ENCODE assay signal across 1 cellular context in genomic region chr15:92667291-92667904, GRCh38.
A peak's percentile ranks its signal among the peaks of the same experiment; 100 is the strongest.
TF ChIP-seq lines count a peak whose summit lies in the region.

No MANE protein-coding gene starts in this region.

TF ChIP-seq in HepG2, 621 proteins besides CTCF, POLR2A, EP300 and RAD21 (continued from another document and continues in another):
- TF ChIP-seq PREB (CRISPR knock-in tag; IDR thresholded peaks at IDR 0.05) = no peak
- no peak for TF ChIP-seq TCF12 (IDR thresholded peaks at IDR 0.05)
- no peak for TF ChIP-seq TCF12 (CRISPR knock-in tag; IDR thresholded peaks at IDR 0.05)
- no peak for TF ChIP-seq ZNF224 (CRISPR knock-in tag; IDR thresholded peaks at IDR 0.05)
- no peak for TF ChIP-seq ZNF770 (CRISPR knock-in tag; IDR thresholded peaks at IDR 0.05)
- no peak for TF ChIP-seq ZNF44 (CRISPR knock-in tag; IDR thresholded peaks at IDR 0.05)
- TF ChIP-seq IKZF4 (CRISPR knock-in tag; IDR thresholded peaks at IDR 0.05; ENCODE audit: borderline replicate concordance, low read depth, not compliant biosample characterization) = no peak
- TF ChIP-seq ZBTB40 (IDR thresholded peaks at IDR 0.05) = no peak
- no peak for TF ChIP-seq ZBTB40 (CRISPR knock-in tag; IDR thresholded peaks at IDR 0.05)
- no peak for TF ChIP-seq PHF5A (CRISPR knock-in tag; IDR thresholded peaks at IDR 0.05; ENCODE audit: low read depth, unreplicated experiment)
- no peak for TF ChIP-seq ZNF160 (CRISPR knock-in tag; IDR thresholded peaks at IDR 0.05)
- no peak for TF ChIP-seq ZNF772 (CRISPR knock-in tag; IDR thresholded peaks at IDR 0.05)
- peak; percentile 89 for TF ChIP-seq ZNF281 (CRISPR knock-in tag; IDR thresholded peaks at IDR 0.05; ENCODE audit: borderline replicate concordance)
- TF ChIP-seq MXD3 (CRISPR knock-in tag; IDR thresholded peaks at IDR 0.05) = no peak
- no peak for TF ChIP-seq SNRNP70 (IDR thresholded peaks at IDR 0.05; ENCODE audit: low read depth, low read length)
- TF ChIP-seq ZBTB43 (CRISPR knock-in tag; conservative IDR thresholded peaks at IDR 0.05) = no peak
- peak; percentile 35; the same call in 1 of the 2 replicates for TF ChIP-seq IRF2 (CRISPR knock-in tag; IDR thresholded peaks at IDR 0.05)
- no peak for TF ChIP-seq DMAP1 (CRISPR knock-in tag; IDR thresholded peaks at IDR 0.05)
- no peak for TF ChIP-seq KLF9 (CRISPR knock-in tag; IDR thresholded peaks at IDR 0.05; ENCODE audit: low read depth)
- TF ChIP-seq ZNF792 (CRISPR knock-in tag; IDR thresholded peaks at IDR 0.05) = peak; percentile 81
- TF ChIP-seq TMF1 (CRISPR knock-in tag; IDR thresholded peaks at IDR 0.05; ENCODE audit: low read depth) = no peak
- no peak for TF ChIP-seq HMGXB3 (CRISPR knock-in tag; IDR thresholded peaks at IDR 0.05; ENCODE audit: borderline replicate concordance)
- TF ChIP-seq ZC3H13 (CRISPR knock-in tag; IDR thresholded peaks at IDR 0.05) = no peak
- no peak for TF ChIP-seq PCBP2 (optimal IDR thresholded peaks at IDR 0.05; ENCODE audit: low read depth, low read length, poor library complexity, severe bottlenecking)
- no peak for TF ChIP-seq PHB2 (IDR thresholded peaks at IDR 0.05; ENCODE audit: partially characterized antibody)
- peak; percentile 25; the same call in 1 of the 2 replicates for TF ChIP-seq RXRB (CRISPR knock-in tag; IDR thresholded peaks at IDR 0.05; ENCODE audit: borderline replicate concordance)
- TF ChIP-seq ZNF513 (CRISPR knock-in tag; conservative IDR thresholded peaks at IDR 0.05) = no peak
- TF ChIP-seq ELF1 (CRISPR knock-in tag; IDR thresholded peaks at IDR 0.05) = no peak
- TF ChIP-seq SUZ12 (IDR thresholded peaks at IDR 0.05; ENCODE audit: low read depth, low read length) = no peak
- no peak for TF ChIP-seq ZFP1 (CRISPR knock-in tag; IDR thresholded peaks at IDR 0.05)
- no peak for TF ChIP-seq SOX6 (IDR thresholded peaks at IDR 0.05)
- TF ChIP-seq SOX6 (CRISPR knock-in tag; IDR thresholded peaks at IDR 0.05) = no peak
- no peak for TF ChIP-seq ZMYM2 (CRISPR knock-in tag; IDR thresholded peaks at IDR 0.05)
- TF ChIP-seq RBAK (CRISPR knock-in tag; IDR thresholded peaks at IDR 0.05) = no peak
- TF ChIP-seq KAT2B (IDR thresholded peaks at IDR 0.05; ENCODE audit: borderline replicate concordance, low read depth, low read length) = no peak
- TF ChIP-seq ETV5 (CRISPR knock-in tag; IDR thresholded peaks at IDR 0.05; ENCODE audit: borderline replicate concordance) = peak; percentile 72; the same call in 1 of the 2 replicates
- TF ChIP-seq FOXO1 (CRISPR knock-in tag; IDR thresholded peaks at IDR 0.05) = peak; percentile 43; the same call in 1 of the 2 replicates
